Comparison of ENCODE assay signal across 8 cellular contexts in genomic region chr11:129853508-129854228, GRCh38. TPM values are rescaled to one million over a fixed set of nuclear protein-coding genes. Genes with fewer than 3 reads are reported as not detected.
DNase-seq lines count a peak whose midpoint lies in the region; ATAC-seq and TF ChIP-seq lines count a peak whose summit lies in the region.

No MANE protein-coding gene starts in this region.

- H3K4me1 ChIP-seq in esophagus squamous epithelium = peaks cover 15 to 33% (median 15%) of the 10 kb centered on the region in 3 donors
- no peaks in the 10 kb centered on the region for H3K4me1 ChIP-seq in tibial artery

- H3K9me3 ChIP-seq in esophagus squamous epithelium (no peaks in the 10 kb centered on the region), tibial artery (no peaks in the 10 kb centered on the region)

- intact Hi-C loops in activated CD4-positive, alpha-beta T cell treated with anti-CD3 and anti-CD28 coated beads, Interleukin-2, amount 10 ng/mL, durations not matched to agents 24 days and 14 days (cut with micrococcal nuclease) = no loop called here
- intact Hi-C loops in esophagus squamous epithelium (cut with DNase I) = loop anchor here (10.0 kb wide), 1 partner anchor 69 kb away; no protein-coding TSS in a partner anchor
- intact Hi-C loops in tibial artery (cut with DNase I; ENCODE audit: low total_unique reads) = no loop called here

- H3K27ac Mint-ChIP-seq in activated CD4-positive, alpha-beta T cell treated with anti-CD3 and anti-CD28 coated beads, Interleukin-2, amount 10 ng/mL, durations not matched to agents 24 days and 14 days = peak overlapping the region; percentile 92

- peak overlapping the region; percentile 65 for H3K4me3 Mint-ChIP-seq in activated CD4-positive, alpha-beta T cell treated with anti-CD3 and anti-CD28 coated beads, Interleukin-2, amount 10 ng/mL, durations not matched to agents 24 days and 14 days

- peaks cover 38% of the 10 kb centered on the region for H3K4me1 Mint-ChIP-seq in activated CD4-positive, alpha-beta T cell treated with anti-CD3 and anti-CD28 coated beads, Interleukin-2, amount 10 ng/mL, durations not matched to agents 24 days and 14 days

- H3K36me3 ChIP-seq in esophagus squamous epithelium = peaks cover 0 to 19% (median 0%) of the 10 kb centered on the region in 3 donors
- H3K36me3 ChIP-seq in tibial artery = peaks cover 0 to 9% (median 0%) of the 10 kb centered on the region in 3 donors

- WGBS in esophagus squamous epithelium, 2 donors = 12 to 24% methylated on average over 10 of the region's 10 CpGs

- DNase-seq in NCI-H1436 treated with DMSO at 0.1 percent for 48 hours (lab: John Stamatoyannopoulos, UW) = peak; percentile 51
- DNase-seq in activated CD4-positive, alpha-beta T cell treated with anti-CD3 and anti-CD28 coated beads, Interleukin-2, amount 10 ng/mL, durations not matched to agents 24 days and 14 days = peak; percentile 91
- DNase-seq in esophagus squamous epithelium (lab: John Stamatoyannopoulos, UW) = no peak
- peak in 2 of 3 donors; percentile 49 to 65 for DNase-seq in stimulated activated CD4-positive, alpha-beta T cell treated with anti-CD3 and anti-CD28 coated beads, TNF-alpha, amount 100 ng/mL, for 1 hour (ENCODE audit: low read depth in 3 of 3, low spot score in 1 of 3)
- DNase-seq in tibial artery = no peak
- DNase-seq in COLO829 (ENCODE audit: low spot score) = no peak

- TF ChIP-seq POLR2A in esophagus squamous epithelium (IDR thresholded peaks at IDR 0.05) = no peak

- H3K9me3 Mint-ChIP-seq in activated CD4-positive, alpha-beta T cell treated with anti-CD3 and anti-CD28 coated beads, Interleukin-2, amount 10 ng/mL, durations not matched to agents 24 days and 14 days = peaks cover 4% of the 10 kb centered on the region

- peaks cover 3% of the 10 kb centered on the region for H3K36me3 Mint-ChIP-seq in activated CD4-positive, alpha-beta T cell treated with anti-CD3 and anti-CD28 coated beads, Interleukin-2, amount 10 ng/mL, durations not matched to agents 24 days and 14 days (ENCODE audit: low read depth)

- H3K27me3 Mint-ChIP-seq in activated CD4-positive, alpha-beta T cell treated with anti-CD3 and anti-CD28 coated beads, Interleukin-2, amount 10 ng/mL, durations not matched to agents 24 days and 14 days = no peaks in the 10 kb centered on the region

- H3K4me3 ChIP-seq in esophagus squamous epithelium (peak overlapping the region in 1 of 4 donors; percentile 3), tibial artery (no peak overlapping the region)

- no peak for ATAC-seq in HG03520 (IDR thresholded peaks at IDR 0.05; ENCODE audit: unreplicated experiment)

- H3K27me3 ChIP-seq in esophagus squamous epithelium = no peaks in the 10 kb centered on the region
- no peaks in the 10 kb centered on the region for H3K27me3 ChIP-seq in tibial artery

- TF ChIP-seq CTCF in C4-2B (conservative IDR thresholded peaks at IDR 0.05) (no peak), esophagus squamous epithelium (IDR thresholded peaks at IDR 0.05) (no peak), tibial artery (IDR thresholded peaks at IDR 0.05) (no peak)

- peak overlapping the region; percentile 90 for H3K27ac ChIP-seq in C4-2B
- H3K27ac ChIP-seq in esophagus squamous epithelium = peak overlapping the region; percentile 48 to 79 (median 69)
- no peak overlapping the region for H3K27ac ChIP-seq in tibial artery

RNA-seq across cellular contexts. Expression of gene TMEM45B, which starts 38.0 kb away (rescaled TPM):
- 0.37 and 0.45 TPM in 2 replicates for total RNA-seq in activated CD4-positive, alpha-beta T cell treated with anti-CD3 and anti-CD28 coated beads, Interleukin-2, amount 10 ng/mL, durations not matched to agents 24 days and 14 days
- total RNA-seq in esophagus squamous epithelium = 100 to 1,000 TPM in 2 of 4 donors, 10 to 100 TPM in 2; 30.1 to 127 (median 92.9) TPM

RNA-seq across cellular contexts. Expression of gene NFRKB, which starts 41.7 kb away (rescaled TPM):
- total RNA-seq in activated CD4-positive, alpha-beta T cell treated with anti-CD3 and anti-CD28 coated beads, Interleukin-2, amount 10 ng/mL, durations not matched to agents 24 days and 14 days = 45.5 and 52.2 TPM in 2 replicates
- total RNA-seq in esophagus squamous epithelium = 10 to 100 TPM; 18.2 to 35.9 (median 23.8) TPM

Comparison
In these comparisons a context has a peak if more than half of its experiments do, and no peak if none do; other contexts are left out.
1. H3K27ac ChIP-seq: peak in C4-2B (single experiment) and esophagus squamous epithelium (4 of 4); none in tibial artery (0 of 2).
2. DNase-seq: peak in NCI-H1436 treated with DMSO at 0.1 percent for 48 hours (single experiment), activated CD4-positive, alpha-beta T cell treated with anti-CD3 and anti-CD28 coated beads, Interleukin-2, amount 10 ng/mL, durations not matched to agents 24 days and 14 days (single experiment) and stimulated activated CD4-positive, alpha-beta T cell treated with anti-CD3 and anti-CD28 coated beads, TNF-alpha, amount 100 ng/mL, for 1 hour (2 of 3); none in esophagus squamous epithelium (single experiment), tibial artery (0 of 2) and COLO829 (single experiment).
3. RNA of gene TMEM45B, which starts 38.0 kb away (total RNA-seq): 30.1 to 127 TPM in esophagus squamous epithelium; 0.37 to 0.45 TPM in activated CD4-positive, alpha-beta T cell treated with anti-CD3 and anti-CD28 coated beads, Interleukin-2, amount 10 ng/mL, durations not matched to agents 24 days and 14 days; every median in the first group is over 10 times any median in the second.